In genomic region chr2:10753876-10754275, GRCh38 we compare ENCODE assay signal across 1 cellular context.
TF ChIP-seq lines count a peak whose summit lies in the region.

No MANE protein-coding gene starts in this region.

TF ChIP-seq in K562, 482 proteins besides CTCF, POLR2A, EP300 and RAD21:
- peak; percentile 55; the same call in 1 of the 2 replicates for TF ChIP-seq ZNF263 (CRISPR knock-in tag; IDR thresholded peaks at IDR 0.05; ENCODE audit: borderline replicate concordance)
- no peak for TF ChIP-seq STAT5B (CRISPR knock-in tag; IDR thresholded peaks at IDR 0.05)
- no peak for TF ChIP-seq E2F1 (CRISPR knock-in tag; IDR thresholded peaks at IDR 0.05)
